ENCODE assay signal across 8 cellular contexts in genomic region chr5:120464627-120465280, GRCh38. TPM values are rescaled to one million over a fixed set of nuclear protein-coding genes. Genes with fewer than 3 reads are reported as not detected.
DNase-seq lines count a peak whose midpoint lies in the region; ATAC-seq, FAIRE-seq and TF ChIP-seq lines count a peak whose summit lies in the region.

No MANE protein-coding gene starts in this region.

- H3K4me1 ChIP-seq in Peyer's patch = peaks cover 0 to 6% (median 4%) of the 10 kb centered on the region in 4 donors
- H3K4me1 ChIP-seq in transverse colon = peaks cover 0 to 25% (median 15%) of the 10 kb centered on the region in 4 donors

- ATAC-seq in HG02798 (IDR thresholded peaks at IDR 0.05; ENCODE audit: poor library complexity, unreplicated experiment) = no peak

- DNase-seq in NOMO-1 (lab: John Stamatoyannopoulos, UW; ENCODE audit: unreplicated experiment in 2 of 2) = peak; percentile 31 to 33
- no peak for DNase-seq in NOMO-1 treated with DMSO at 0.1 percent for 48 hours (lab: John Stamatoyannopoulos, UW; ENCODE audit: unreplicated experiment)
- DNase-seq in Peyer's patch = peak; percentile 36 to 50 (median 49)
- peak; percentile 59 for DNase-seq in ecto neural progenitor cell (ENCODE audit: low spot score)
- DNase-seq in lung microvascular endothelial cell (ENCODE audit: low read depth in 2 of 2) = peak; percentile 4 to 27
- peak; percentile 23 for DNase-seq in transverse colon
- DNase-seq in RCC 7860 (ENCODE audit: low spot score) = no peak

- H3K27me3 ChIP-seq in Peyer's patch = peaks cover 0 to 6% of the 10 kb centered on the region in 2 donors
- peaks cover 62% of the 10 kb centered on the region for H3K27me3 ChIP-seq in transverse colon

- TF ChIP-seq CTCF in Peyer's patch (IDR thresholded peaks at IDR 0.05) (no peak), transverse colon (IDR thresholded peaks at IDR 0.05) (no peak)

- H3K4me3 ChIP-seq in Peyer's patch (peak overlapping the region; percentile 43 to 57 (median 50)), transverse colon (peak overlapping the region; percentile 22 to 54 (median 31))

- intact Hi-C loops in transverse colon (cut with DNase I; ENCODE audit: low total_unique reads) = no loop called here

- in situ Hi-C loops in transverse colon (cut with MboI; ENCODE audit: low pct_ligation_motif_present in 1 of 4, low pct_unique_long_range_greater_than_20kb in 1 of 4, low sequenced_read_pairs in 3 of 4) = loop anchor here in 1 of 4 donors (25.0 kb wide), 1 partner anchor 527 kb away; no protein-coding TSS in a partner anchor

- TF ChIP-seq POLR2A in Peyer's patch (IDR thresholded peaks at IDR 0.05) (no peak), transverse colon (IDR thresholded peaks at IDR 0.05) (no peak)

- WGBS in transverse colon (ENCODE audit: low coverage in 1 of 2), 2 donors = 1% methylated on average over 24 of the region's 24 CpGs; no CpG with 5 or more reads in 1 of the 2 donors

- H3K9me3 ChIP-seq in Peyer's patch (no peaks in the 10 kb centered on the region), transverse colon (no peaks in the 10 kb centered on the region)

- H3K27ac ChIP-seq in Peyer's patch = peak overlapping the region; percentile 6 to 71 (median 56)
- H3K27ac ChIP-seq in transverse colon = peak overlapping the region; percentile 61 to 75 (median 66)

- no peak for FAIRE-seq in RCC 7860 (lab: Jason Lieb, UNC)

- no peak for TF ChIP-seq EP300 in transverse colon (IDR thresholded peaks at IDR 0.05; ENCODE audit: low read depth)

- H3K36me3 ChIP-seq in Peyer's patch (no peaks in the 10 kb centered on the region), transverse colon (no peaks in the 10 kb centered on the region)

RNA-seq across cellular contexts. Expression of gene PRR16, which starts 0.7 kb away (rescaled TPM):
- total RNA-seq in Peyer's patch = 10 to 100 TPM in 1 of 4 donors, 1 to 10 TPM in 3; 2.9 to 37.1 (median 3.8) TPM
- under 0.01 TPM in 1 of 2 replicates, not detected in the other for total RNA-seq in lung microvascular endothelial cell
- total RNA-seq in transverse colon = 1 to 10 TPM; 2.7 to 9.7 (median 6.3) TPM

Comparison
In these comparisons a context has a peak if more than half of its experiments do, and no peak if none do; other contexts are left out.
1. DNase-seq: peak in NOMO-1 (2 of 2), Peyer's patch (3 of 3), ecto neural progenitor cell (single experiment), lung microvascular endothelial cell (2 of 2) and transverse colon (single experiment); none in NOMO-1 treated with DMSO at 0.1 percent for 48 hours (single experiment) and RCC 7860 (single experiment).